Comparison of ENCODE assay signal across 29 cellular contexts in the genomic region with DNA sequence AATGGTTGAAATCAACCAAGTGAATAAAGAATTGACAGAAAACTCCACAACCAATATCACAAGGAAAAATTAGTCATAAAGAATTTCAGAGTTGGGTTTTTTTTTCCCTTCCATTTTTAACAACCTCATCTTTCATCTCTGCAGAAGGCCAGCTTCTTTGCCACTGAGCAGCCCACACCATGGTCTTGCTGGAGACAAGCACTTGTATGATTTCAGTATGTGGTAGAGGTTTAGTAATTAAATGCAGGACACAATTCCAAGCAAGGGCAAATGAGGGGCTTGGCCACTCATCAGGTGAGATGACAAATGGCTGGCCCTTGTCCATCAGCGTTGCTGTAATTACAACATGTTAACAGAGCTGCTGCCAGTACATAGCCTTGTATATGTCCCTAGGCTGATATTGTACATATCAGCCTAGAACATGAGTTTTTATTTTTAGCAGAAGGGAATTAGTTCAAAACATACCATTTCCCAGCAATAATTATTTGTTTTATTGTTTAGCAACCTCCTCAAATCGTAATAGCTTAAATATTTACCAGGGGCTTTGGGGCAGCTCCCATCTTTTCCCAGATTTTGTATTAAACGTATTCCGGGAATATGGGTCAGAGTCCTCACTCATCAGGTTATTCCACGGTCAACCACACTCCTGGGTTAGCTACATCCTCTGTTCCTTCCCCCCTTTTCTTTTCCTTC. TPM values are rescaled to one million over a fixed set of nuclear protein-coding genes. Genes with fewer than 3 reads are reported as not detected.
"Had no signal": no experiment of that assay in that cellular context is flagged by ENCODE, and none has a peak within 500 bp of the region (broad histone marks: within the 10 kb centered on the region; RNA-seq: fewer than 3 reads in every experiment).

No MANE protein-coding gene starts in this region.

- H3K4me3 ChIP-seq: ascending aorta, body of pancreas, MG63, SJSA1 had no signal

- FAIRE-seq: bronchial epithelial cell, RCC 7860 had no signal

- ATAC-seq: activated CD8-positive, alpha-beta T cell treated with anti-CD3 and anti-CD28 coated beads, Interleukin-2, amount 10 ng/mL, durations not matched to agents 7 days and 5 days; activated naive CD8-positive, alpha-beta T cell treated with anti-CD3 and anti-CD28 coated beads, Interleukin-2, amount 50 U/mL, for 24 hours; body of pancreas; PC-3; SK-N-SH treated with all-trans-retinoic acid at 6 μM for 48 hours; WTC11 had no signal

- H3K27me3 ChIP-seq: ascending aorta, body of pancreas, MG63 had no signal

- H3K9me3 ChIP-seq: ascending aorta, body of pancreas, MG63, SJSA1 had no signal

- H3K4me1 ChIP-seq: ascending aorta, SJSA1 had no signal

- H3K27ac ChIP-seq: ascending aorta, SJSA1 had no signal

- DNase-seq: activated CD4-positive, alpha-beta T cell treated with anti-CD3 and anti-CD28 coated beads for 48 hours; activated CD4-positive, alpha-beta T cell treated with anti-CD3 and anti-CD28 coated beads, Interleukin-2, amount 50 U/mL, for 4 hours; activated CD4-positive, CD25-positive, alpha-beta regulatory T cell treated with anti-CD3 and anti-CD28 coated beads, Interleukin-2, amount 50 U/mL, for 72 hours; activated CD8-positive, alpha-beta memory T cell treated with anti-CD3 and anti-CD28 coated beads, Interleukin-2, amount 50 U/mL, for 48 hours; activated CD8-positive, alpha-beta T cell treated with anti-CD3 and anti-CD28 coated beads, Interleukin-2, amount 10 ng/mL, durations not matched to agents 7 days and 5 days; activated effector memory CD4-positive, alpha-beta T cell treated with Interleukin-2 at 50 U/mL for 16 hours; activated naive CD4-positive, alpha-beta T cell; activated naive CD8-positive, alpha-beta T cell treated with anti-CD3 and anti-CD28 coated beads, Interleukin-2, amount 50 U/mL, for 24 hours; activated T-cell treated with anti-CD3 and anti-CD28 coated beads, Interleukin-2, amount 50 U/mL, for 1 hour; amniotic stem cell; body of pancreas; central memory CD4-positive, alpha-beta T cell; MG63; MV-4-11; NCI-H1092 treated with DMSO at 0.1 percent for 48 hours; NCI-H1417 treated with DMSO at 0.1 percent for 48 hours; NCI-H1694; NCI-H2029; NCI-H345; NCI-H510A; NCI-H69; PC-3; SHP77 had no signal

RNA-seq across cellular contexts. Expression of a gene that starts 5.0 kb away (rescaled TPM):
- total RNA-seq: activated CD8-positive, alpha-beta T cell treated with anti-CD3 and anti-CD28 coated beads, Interleukin-2, amount 10 ng/mL, durations not matched to agents 7 days and 5 days; body of pancreas; bronchial epithelial cell; PC-3 had no signal

RNA-seq across cellular contexts. Expression of a gene that starts 55.5 kb away (rescaled TPM):
- total RNA-seq: activated CD8-positive, alpha-beta T cell treated with anti-CD3 and anti-CD28 coated beads, Interleukin-2, amount 10 ng/mL, durations not matched to agents 7 days and 5 days had no signal
